ENCODE assay signal across 7 cellular contexts in the genomic region with DNA sequence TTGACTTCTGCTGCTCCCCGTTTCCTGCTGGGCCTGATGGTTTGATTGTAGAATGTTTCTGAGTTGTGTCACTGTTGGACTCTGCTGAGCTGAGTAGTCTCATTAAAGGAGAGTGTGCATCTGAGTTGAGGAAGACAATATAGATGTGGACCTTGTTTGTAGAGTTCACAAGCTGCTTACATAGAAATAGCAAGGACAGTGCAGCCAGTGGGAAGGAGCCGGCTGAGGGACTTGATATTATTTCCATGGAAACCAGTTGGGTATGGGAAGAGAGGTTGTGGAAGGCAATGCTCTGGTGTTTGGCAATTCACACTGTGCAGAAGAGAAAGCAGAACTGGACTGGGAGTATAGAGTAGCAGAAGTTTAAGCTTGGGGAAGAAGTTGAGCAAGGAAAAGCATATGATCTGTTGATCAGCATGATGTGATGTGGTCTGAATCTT. TPM values are rescaled to one million over a fixed set of nuclear protein-coding genes. Genes with fewer than 3 reads are reported as not detected.
DNase-seq lines count a peak whose midpoint lies in the region; ATAC-seq and TF ChIP-seq lines count a peak whose summit lies in the region.

No MANE protein-coding gene starts in this region.

- H3K27ac ChIP-seq in GM23248, result peak overlapping the region; percentile 32
- peak overlapping the region; percentile 37 for H3K27ac ChIP-seq in effector memory CD4-positive, alpha-beta T cell (ENCODE audit: insufficient read depth, low read length, poor library complexity, severe bottlenecking)
- H3K27ac ChIP-seq in WERI-Rb-1, result no peak overlapping the region

- DNase-seq in GM23248 (peak; percentile 56), RPMI7951 (ENCODE audit: low read depth) (peak; percentile 32), pons (ENCODE audit: low spot score) (peak; percentile 69), WERI-Rb-1 (no peak)
- DNase-seq in effector memory CD4-positive, alpha-beta T cell, result no peak

- peaks cover 47% of the 10 kb centered on the region for H3K4me1 ChIP-seq in GM23248 (ENCODE audit: insufficient read depth)
- H3K4me1 ChIP-seq in effector memory CD4-positive, alpha-beta T cell (ENCODE audit: control insufficient read depth, insufficient read depth, low read length, poor library complexity, severe bottlenecking), result peaks cover 53% of the 10 kb centered on the region

- in situ Hi-C loops in GM23248 (cut with MboI), result no loop called here

- peaks cover 6% of the 10 kb centered on the region; the same call in 1 of the 2 replicates for H4K20me1 ChIP-seq in GM23248 (ENCODE audit: insufficient read depth)

- H3K79me2 ChIP-seq in GM23248 (ENCODE audit: insufficient read depth), result peaks cover 98% of the 10 kb centered on the region

- no peak for ATAC-seq in GM18858 (IDR thresholded peaks at IDR 0.05; ENCODE audit: unreplicated experiment)
- no peak for ATAC-seq in HG03565 (IDR thresholded peaks at IDR 0.05; ENCODE audit: unreplicated experiment)

- H3F3A ChIP-seq in GM23248 (ENCODE audit: insufficient read depth), result peaks cover 15% of the 10 kb centered on the region

- WGBS in GM23248 (ENCODE audit: low coverage in 1 of 2, low lambda C conversion rate in 2 of 2, missing lambda C conversion rate in 2 of 2), 2 experiments, result 19 to 22% methylated on average over 2 of the region's 2 CpGs

- no peak overlapping the region for H3K4me3 ChIP-seq in GM23248
- no peak overlapping the region for H3K4me3 ChIP-seq in effector memory CD4-positive, alpha-beta T cell (ENCODE audit: insufficient read depth, low read depth, low read length, poor library complexity, severe bottlenecking)
- H3K4me3 ChIP-seq in WERI-Rb-1 (ENCODE audit: low read depth, low read length), result no peak overlapping the region

- H3K27me3 ChIP-seq in GM23248 (replicated peaks; ENCODE audit: insufficient read depth) (no peaks in the 10 kb centered on the region), WERI-Rb-1 (ENCODE audit: insufficient read depth, low read depth, severe bottlenecking) (no peaks in the 10 kb centered on the region)
- no peaks in the 10 kb centered on the region for H3K27me3 ChIP-seq in effector memory CD4-positive, alpha-beta T cell (replicated peaks; ENCODE audit: control insufficient read depth, insufficient read depth, low read length, poor library complexity, severe bottlenecking)

- no peaks in the 10 kb centered on the region for H3K9me2 ChIP-seq in GM23248 (ENCODE audit: insufficient read depth)

- H3K36me3 ChIP-seq in GM23248 (ENCODE audit: low read depth), result no peaks in the 10 kb centered on the region
- no peaks in the 10 kb centered on the region for H3K36me3 ChIP-seq in effector memory CD4-positive, alpha-beta T cell (ENCODE audit: control insufficient read depth, insufficient read depth, low read length)
- H3K36me3 ChIP-seq in WERI-Rb-1, result no peaks in the 10 kb centered on the region

- TF ChIP-seq CTCF in WERI-Rb-1 (IDR thresholded peaks at IDR 0.05; ENCODE audit: low read depth, low read length), result no peak

- no peak overlapping the region for H2AFZ ChIP-seq in GM23248

- H3K9ac ChIP-seq in GM23248, result no peak overlapping the region

- H3K9me3 ChIP-seq in GM23248 (ENCODE audit: low read depth), result no peaks in the 10 kb centered on the region
- no peaks in the 10 kb centered on the region for H3K9me3 ChIP-seq in effector memory CD4-positive, alpha-beta T cell (ENCODE audit: control insufficient read depth, low read length)
- H3K9me3 ChIP-seq in WERI-Rb-1 (ENCODE audit: severe bottlenecking), result no peaks in the 10 kb centered on the region

- H3K4me2 ChIP-seq in GM23248 (ENCODE audit: unreplicated experiment), result peak overlapping the region; percentile 41

RNA-seq across cellular contexts. Expression of a gene that starts 14.8 kb away (rescaled TPM):
- 30.9 TPM in 2 replicates for total RNA-seq in GM23248 (2014; rRNA removed; shearing (Covaris generic))
- 8.1 and 8.8 TPM in 2 replicates for polyA plus RNA-seq in GM23248 (2016; fragmentation: Nextera tagmentation; extraction: Ambion mirVana)
- 32.4 and 36.2 TPM in 2 replicates for total RNA-seq in RPMI7951 (2014; rRNA removed; shearing (Covaris generic))

Comparison
In these comparisons a context has a peak if more than half of its experiments do, and no peak if none do; other contexts are left out.
1. DNase-seq: peak in GM23248 (single experiment), RPMI7951 (single experiment) and pons (single experiment); none in effector memory CD4-positive, alpha-beta T cell (0 of 3) and WERI-Rb-1 (single experiment).